Comparison of ENCODE assay signal across 8 cellular contexts in the genomic region with DNA sequence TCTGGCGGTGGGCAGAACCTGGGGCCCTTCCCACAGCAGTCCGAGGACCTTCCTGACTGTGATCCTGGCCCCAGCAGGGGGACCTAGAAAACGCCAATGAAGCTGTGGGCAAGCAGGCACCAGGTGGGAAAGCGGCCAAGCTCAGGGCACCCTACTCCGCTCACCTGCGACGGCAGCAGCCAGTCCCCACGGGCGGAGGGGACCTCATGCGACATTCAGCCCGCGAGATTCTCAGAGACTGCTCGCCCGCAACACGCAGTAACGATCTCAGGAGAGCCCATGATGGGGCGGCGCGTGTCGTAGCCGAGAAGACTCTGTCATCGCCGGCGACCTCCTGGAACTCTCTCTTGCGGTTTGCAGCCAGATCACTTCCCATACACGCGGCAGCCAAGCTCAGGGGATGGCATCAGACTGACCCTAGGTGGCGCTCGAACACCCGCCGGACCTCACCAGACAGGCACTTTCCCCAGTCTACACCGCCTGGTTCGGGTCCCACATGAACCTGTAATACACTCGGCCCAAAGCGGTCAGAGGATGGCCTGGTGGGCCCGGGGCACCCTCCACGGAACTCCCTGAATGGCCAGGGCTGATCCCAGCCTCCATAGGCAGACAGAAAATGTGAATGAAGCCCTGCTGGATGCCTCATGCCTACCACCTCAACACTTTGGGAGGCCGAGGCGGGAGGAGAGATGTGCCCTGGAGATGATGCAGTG. TPM values are rescaled to one million over a fixed set of nuclear protein-coding genes. Genes with fewer than 3 reads are reported as not detected.
DNase-seq lines count a peak whose midpoint lies in the region; ATAC-seq and TF ChIP-seq lines count a peak whose summit lies in the region.

No MANE protein-coding gene starts in this region.

- no peak overlapping the region for H2BK20ac ChIP-seq in IMR-90 (ENCODE audit: low read depth, low read length)

- no peaks in the 10 kb centered on the region for H3K36me3 ChIP-seq in IMR-90 (ENCODE audit: control insufficient read depth, insufficient read depth, low read length)
- H3K36me3 ChIP-seq in ovary = no peaks in the 10 kb centered on the region
- H3K36me3 ChIP-seq in testis (ENCODE audit: low read depth, missing control alignments) = no peaks in the 10 kb centered on the region

- no peak for TF ChIP-seq POLR2A in IMR-90 (IDR thresholded peaks at IDR 0.05; ENCODE audit: low read depth, low read length)
- no peak for TF ChIP-seq POLR2A in ovary (IDR thresholded peaks at IDR 0.05)
- TF ChIP-seq POLR2A in testis (IDR thresholded peaks at IDR 0.05) = no peak

- H3K27me3 ChIP-seq in IMR-90 (ENCODE audit: control insufficient read depth, insufficient read depth, low read length) (no peaks in the 10 kb centered on the region), ovary (no peaks in the 10 kb centered on the region), testis (no peaks in the 10 kb centered on the region)

- in situ Hi-C loops in IMR-90 (cut with MboI; ENCODE audit: low sequenced_read_pairs) = no loop called here

- H3K9me1 ChIP-seq in IMR-90 (ENCODE audit: insufficient read depth, low read length) = no peaks in the 10 kb centered on the region

- no peak overlapping the region for H3K56ac ChIP-seq in IMR-90 (ENCODE audit: extremely low read depth, insufficient read depth, low read length)

- dilution Hi-C loops in IMR-90 (cut with HindIII; ENCODE audit: low sequenced_read_pairs, unreplicated experiment) = no loop called here

- H3K79me1 ChIP-seq in IMR-90 (ENCODE audit: low read depth in 1 of 2, low read length in 2 of 2) = no peaks in the 10 kb centered on the region

- TF ChIP-seq CTCF in IMR-90 (conservative IDR thresholded peaks at IDR 0.05; ENCODE audit: low read depth, low read length) (peak; percentile 74), ovary (IDR thresholded peaks at IDR 0.05) (peak; percentile 53 to 69 (median 58)), testis (IDR thresholded peaks at IDR 0.05) (peak in 2 of 3 experiments; percentile 59 to 64)

- H3K4me1 ChIP-seq in IMR-90 (ENCODE audit: control insufficient read depth, insufficient read depth, low read length) (peaks cover 3% of the 10 kb centered on the region), ovary (ENCODE audit: insufficient read depth) (peaks cover 5% of the 10 kb centered on the region), testis (peaks cover 5% of the 10 kb centered on the region)

- H3K4ac ChIP-seq in IMR-90 (ENCODE audit: low read depth, low read length) = no peak overlapping the region

- H3K4me3 ChIP-seq in IMR-90 (ENCODE audit: insufficient read depth, low read depth, low read length) (no peak overlapping the region; the same call in 1 of the 2 replicates), ovary (peak overlapping the region; percentile 10), testis (no peak overlapping the region)

- peak overlapping the region; percentile 64 for H3K4me2 ChIP-seq in IMR-90 (ENCODE audit: low read depth, low read length)

- no peak overlapping the region for H2BK120ac ChIP-seq in IMR-90 (ENCODE audit: low read depth, low read length)

- H4K5ac ChIP-seq in IMR-90 (ENCODE audit: low read depth, low read length) = 0 out of 2 replicates have a peak overlapping the region, but pooled peaks have one; percentile 43

- CTCF ChIA-PET in IMR-90 (lab: Yijun Ruan, JAX) = interaction anchor here (0.6 to 1.0 kb wide), 2 partner anchors 9 to 94 kb away, joined by 3 read pairs; no protein-coding TSS in a partner anchor
- CTCF ChIA-PET in activated naive CD4-positive, alpha-beta T cell treated with anti-CD3 and anti-CD28 coated beads, Interleukin-2, amount 10 ng/mL, durations not matched to agents 7 days and 5 days (lab: Charles Lee) = interaction anchor here (0.7 to 1.8 kb wide), 11 partner anchors 10 to 77 kb away, joined by 3 to 6 read pairs (median 3); a partner anchor contains a TSS

- H3K36me3 Mint-ChIP-seq in activated naive CD4-positive, alpha-beta T cell treated with anti-CD3 and anti-CD28 coated beads, Interleukin-2, amount 10 ng/mL, durations not matched to agents 7 days and 5 days = peaks cover 17% of the 10 kb centered on the region

- H3K27me3 Mint-ChIP-seq in activated naive CD4-positive, alpha-beta T cell treated with anti-CD3 and anti-CD28 coated beads, Interleukin-2, amount 10 ng/mL, durations not matched to agents 7 days and 5 days = peaks cover 4% of the 10 kb centered on the region

- BruUV-seq in IMR-90 (replicated peaks; lab: Mats Ljungman, UMichigan) = no TSS peak

- H3K27ac ChIP-seq in IMR-90 (ENCODE audit: insufficient read depth, low read length) = no peak overlapping the region
- H3K27ac ChIP-seq in ovary = no peak overlapping the region
- no peak overlapping the region for H3K27ac ChIP-seq in testis

- no peak for TF ChIP-seq EP300 in ovary (IDR thresholded peaks at IDR 0.05)

- peak; percentile 48 for TF ChIP-seq RAD21 in IMR-90 (IDR thresholded peaks at IDR 0.05; ENCODE audit: low read length)

- H3K4me3 Mint-ChIP-seq in activated naive CD4-positive, alpha-beta T cell treated with anti-CD3 and anti-CD28 coated beads, Interleukin-2, amount 10 ng/mL, durations not matched to agents 7 days and 5 days = peak overlapping the region; percentile 51

- no peak overlapping the region for H2AK5ac ChIP-seq in IMR-90 (ENCODE audit: low read depth, low read length)

- peak; percentile 98 for ATAC-seq in IMR-90 (ENCODE audit: low read depth)
- ATAC-seq in Right ventricle myocardium inferior = peak; percentile 86
- no peak for ATAC-seq in GM18861 (IDR thresholded peaks at IDR 0.05; ENCODE audit: unreplicated experiment)

- H3K9me3 Mint-ChIP-seq in activated naive CD4-positive, alpha-beta T cell treated with anti-CD3 and anti-CD28 coated beads, Interleukin-2, amount 10 ng/mL, durations not matched to agents 7 days and 5 days = no peaks in the 10 kb centered on the region

- H3K23ac ChIP-seq in IMR-90 (ENCODE audit: low read depth, low read length) = no peak overlapping the region

- no peak overlapping the region for H2BK5ac ChIP-seq in IMR-90 (ENCODE audit: low read depth, low read length, poor library complexity, severe bottlenecking)

- H3K4me1 Mint-ChIP-seq in activated naive CD4-positive, alpha-beta T cell treated with anti-CD3 and anti-CD28 coated beads, Interleukin-2, amount 10 ng/mL, durations not matched to agents 7 days and 5 days = peaks cover 24% of the 10 kb centered on the region

- peak overlapping the region; percentile 17 for H2AK9ac ChIP-seq in IMR-90 (replicated peaks; ENCODE audit: low read depth, low read length, poor library complexity)

- peak overlapping the region; percentile 92 for H2AFZ ChIP-seq in IMR-90 (replicated peaks; ENCODE audit: low read length, poor library complexity)

- no peak overlapping the region; the same call in 1 of the 2 replicates for H4K91ac ChIP-seq in IMR-90 (ENCODE audit: insufficient read depth, low read depth, low read length)

- H3K14ac ChIP-seq in IMR-90 (replicated peaks; ENCODE audit: low read depth, low read length) = no peak overlapping the region

- WGBS in IMR-90 (ENCODE audit: extremely low coverage in 2 of 2, insufficient read length in 1 of 2), 2 experiments = 17% methylated on average over 27 of the region's 39 CpGs; no CpG with 5 or more reads in 1 of the 2 experiments
- 9 to 11% (median 10%) methylated on average over 18 to 39 of the region's 39 CpGs for WGBS in ovary, 3 donors
- WGBS in testis, 2 donors = 9 to 28% methylated on average over 15 to 38 of the region's 39 CpGs

- DNase-seq in GF-D8 (lab: John Stamatoyannopoulos, UW) = peak; percentile 39
- DNase-seq in IMR-90 = peak; percentile 77
- DNase-seq in SK-N-DZ (ENCODE audit: low spot score) = peak; percentile 73
- DNase-seq in activated naive CD4-positive, alpha-beta T cell treated with anti-CD3 and anti-CD28 coated beads, Interleukin-2, amount 10 ng/mL, durations not matched to agents 7 days and 5 days = peak; percentile 90
- DNase-seq in Right ventricle myocardium inferior (ENCODE audit: missing footprints) = peak; percentile 93
- DNase-seq in ovary = peak; percentile 70 to 83 (median 81)
- peak; percentile 79 for DNase-seq in testis

- H3K27ac Mint-ChIP-seq in activated naive CD4-positive, alpha-beta T cell treated with anti-CD3 and anti-CD28 coated beads, Interleukin-2, amount 10 ng/mL, durations not matched to agents 7 days and 5 days = peak overlapping the region; percentile 72

- no peaks in the 10 kb centered on the region for H4K20me1 ChIP-seq in IMR-90 (ENCODE audit: insufficient read depth, low read length)

- POLR2A ChIA-PET in IMR-90 (lab: Charles Lee; ENCODE audit: unreplicated experiment) = no interaction called here

- no peaks in the 10 kb centered on the region for H3K9me3 ChIP-seq in IMR-90 (ENCODE audit: control insufficient read depth, insufficient read depth, low read length)
- no peaks in the 10 kb centered on the region for H3K9me3 ChIP-seq in ovary
- H3K9me3 ChIP-seq in testis = no peaks in the 10 kb centered on the region

- intact Hi-C loops in IMR-90 (cut with micrococcal nuclease) (no loop called here), Right ventricle myocardium inferior (cut with DNase I) (no loop called here), ovary (cut with DNase I) (no loop called here), testis (cut with DNase I; ENCODE audit: low total_unique reads) (no loop called here)

- H4K8ac ChIP-seq in IMR-90 (ENCODE audit: low read depth in 2 of 2, low read length in 2 of 2) = peak overlapping the region in 1 of 2 experiments; percentile 67; a peak in 2 of 4 replicates

- no peak overlapping the region for H3K18ac ChIP-seq in IMR-90 (ENCODE audit: low read depth, low read length)

- no peak overlapping the region for H3K9ac ChIP-seq in IMR-90 (ENCODE audit: low read depth, low read length)

- H2BK15ac ChIP-seq in IMR-90 (ENCODE audit: low read depth, low read length) = no peak overlapping the region

RNA-seq across cellular contexts. Expression of a gene that starts 26.5 kb away (rescaled TPM):
- total RNA-seq in IMR-90 (2012; rRNA removed) = 10.4 and 10.6 TPM in 2 replicates
- 55.4 and 64.0 TPM in 2 replicates for polyA plus RNA-seq in IMR-90 (2012; rRNA removed)
- 42.0 and 77.7 TPM in 2 replicates for polyA plus RNA-seq in IMR-90 (2012; cell fraction: cytosol; rRNA removed)
- 104 and 163 TPM in 2 replicates for polyA plus RNA-seq in IMR-90 (2012; cell fraction: nucleus; rRNA removed; ENCODE audit: low replicate concordance)
- 39.2 and 43.2 TPM in 2 replicates for polyA plus RNA-seq in SK-N-DZ (2014; cell fraction: cytosol; rRNA removed)
- polyA plus RNA-seq in SK-N-DZ (2014; cell fraction: nucleus; rRNA removed) = 30.1 and 57.5 TPM in 2 replicates
- 40.2 TPM for total RNA-seq in Right ventricle myocardium inferior
- 10 to 100 TPM; 17.8 to 63.7 (median 49.8) TPM for total RNA-seq in ovary
- 10 to 100 TPM; 23.5 to 35.0 TPM for polyA plus RNA-seq in ovary
- 10 to 100 TPM; 29.7 to 30.6 TPM for total RNA-seq in testis
- 45.7 TPM for polyA plus RNA-seq in testis (ENCODE audit: insufficient read depth, low read depth, low replicate concordance)

RNA-seq across cellular contexts. Expression of a gene that starts 26.6 kb away (rescaled TPM):
- total RNA-seq in IMR-90 (2012; rRNA removed) (5.3 and 5.9 TPM in 2 replicates), Right ventricle myocardium inferior (7.2 TPM), ovary (10 to 100 TPM; 10.5 to 15.1 (median 11.9) TPM), testis (10 to 100 TPM; 15.8 to 18.3 TPM)
- polyA plus RNA-seq in IMR-90 (2012; rRNA removed) (8.9 and 10.5 TPM in 2 replicates), ovary (10 to 100 TPM in 1 of 2 donors, 1 to 10 TPM in 1; 2.8 to 16.3 TPM), testis (ENCODE audit: insufficient read depth, low read depth, low replicate concordance) (23.2 TPM)
- polyA plus RNA-seq in IMR-90 (2012; cell fraction: cytosol; rRNA removed) = 8.9 and 11.7 TPM in 2 replicates
- 17.2 and 35.7 TPM in 2 replicates for polyA plus RNA-seq in IMR-90 (2012; cell fraction: nucleus; rRNA removed; ENCODE audit: low replicate concordance)
- polyA plus RNA-seq in SK-N-DZ (2014; cell fraction: cytosol; rRNA removed) = 18.4 and 20.2 TPM in 2 replicates
- polyA plus RNA-seq in SK-N-DZ (2014; cell fraction: nucleus; rRNA removed) = 17.9 and 23.9 TPM in 2 replicates

RNA-seq across cellular contexts. Expression of a gene that starts 29.3 kb away (rescaled TPM):
- total RNA-seq in IMR-90 (2012; rRNA removed) = 15.8 and 19.4 TPM in 2 replicates
- 7.0 and 7.1 TPM in 2 replicates for polyA plus RNA-seq in IMR-90 (2012; rRNA removed)
- 2.1 and 2.2 TPM in 2 replicates for polyA plus RNA-seq in IMR-90 (2012; cell fraction: cytosol; rRNA removed)
- 2.6 and 10.8 TPM in 2 replicates for polyA plus RNA-seq in IMR-90 (2012; cell fraction: nucleus; rRNA removed; ENCODE audit: low replicate concordance)
- 7.4 and 7.6 TPM in 2 replicates for polyA plus RNA-seq in SK-N-DZ (2014; cell fraction: cytosol; rRNA removed)
- 3.3 and 5.5 TPM in 2 replicates for polyA plus RNA-seq in SK-N-DZ (2014; cell fraction: nucleus; rRNA removed)
- 14.4 TPM for total RNA-seq in Right ventricle myocardium inferior
- total RNA-seq in ovary = 10 to 100 TPM; 16.4 to 44.3 (median 35.2) TPM
- 10 to 100 TPM; 13.6 to 21.7 TPM for polyA plus RNA-seq in ovary
- total RNA-seq in testis = 10 to 100 TPM; 16.1 to 17.2 TPM
- polyA plus RNA-seq in testis (ENCODE audit: insufficient read depth, low read depth, low replicate concordance) = 9.3 TPM

RNA-seq across cellular contexts. Expression of a gene that starts 29.4 kb away (rescaled TPM):
- 8.1 and 9.0 TPM in 2 replicates for total RNA-seq in IMR-90 (2012; rRNA removed)
- 1.5 and 1.7 TPM in 2 replicates for polyA plus RNA-seq in IMR-90 (2012; rRNA removed)
- polyA plus RNA-seq in IMR-90 (2012; cell fraction: cytosol; rRNA removed) = 0.38 and 0.56 TPM in 2 replicates
- 0.60 and 1.7 TPM in 2 replicates for polyA plus RNA-seq in IMR-90 (2012; cell fraction: nucleus; rRNA removed; ENCODE audit: low replicate concordance)
- polyA plus RNA-seq in SK-N-DZ (2014; cell fraction: cytosol; rRNA removed) = 3.0 and 3.7 TPM in 2 replicates
- polyA plus RNA-seq in SK-N-DZ (2014; cell fraction: nucleus; rRNA removed) = 0.52 and 2.8 TPM in 2 replicates
- 5.1 TPM for total RNA-seq in Right ventricle myocardium inferior
- 10 to 100 TPM in 1 of 7 donors, 1 to 10 TPM in 6; 5.3 to 12.5 (median 7.2) TPM for total RNA-seq in ovary
- polyA plus RNA-seq in ovary = 1 to 10 TPM in 1 of 2 donors, under 1 TPM in 1; 0.98 to 3.7 TPM
- total RNA-seq in testis = 10 to 100 TPM in 1 of 2 donors, 1 to 10 TPM in 1; 6.6 to 10.4 TPM
- 2.5 TPM for polyA plus RNA-seq in testis (ENCODE audit: insufficient read depth, low read depth, low replicate concordance)

RNA-seq across cellular contexts. Expression of a gene that starts 41.6 kb away (rescaled TPM):
- total RNA-seq in IMR-90 (2012; rRNA removed) (73.3 and 82.8 TPM in 2 replicates), Right ventricle myocardium inferior (45.9 TPM), ovary (100 to 1,000 TPM in 1 of 7 donors, 10 to 100 TPM in 6; 63.7 to 147 (median 89.7) TPM), testis (100 to 1,000 TPM in 1 of 2 donors, 10 to 100 TPM in 1; 85.9 to 119 TPM)
- polyA plus RNA-seq in IMR-90 (2012; rRNA removed) (85.0 and 88.6 TPM in 2 replicates), ovary (10 to 100 TPM; 72.8 to 92.7 TPM), testis (ENCODE audit: insufficient read depth, low read depth, low replicate concordance) (50.2 TPM)
- polyA plus RNA-seq in IMR-90 (2012; cell fraction: cytosol; rRNA removed) = 101 and 107 TPM in 2 replicates
- 256 and 333 TPM in 2 replicates for polyA plus RNA-seq in IMR-90 (2012; cell fraction: nucleus; rRNA removed; ENCODE audit: low replicate concordance)
- polyA plus RNA-seq in SK-N-DZ (2014; cell fraction: cytosol; rRNA removed) = 166 and 216 TPM in 2 replicates
- 315 and 344 TPM in 2 replicates for polyA plus RNA-seq in SK-N-DZ (2014; cell fraction: nucleus; rRNA removed)

Comparison
In these comparisons a context has a peak if more than half of its experiments do, and no peak if none do; other contexts are left out.
1. DNase-seq: peak in every context shown above with its lines; median percentile 93 in Right ventricle myocardium inferior; 90 in activated naive CD4-positive, alpha-beta T cell treated with anti-CD3 and anti-CD28 coated beads, Interleukin-2, amount 10 ng/mL, durations not matched to agents 7 days and 5 days; 81 in ovary; 79 in testis; 77 in IMR-90; 73 in SK-N-DZ; 39 in GF-D8.